Comparison of ENCODE assay signal across 21 cellular contexts in genomic region chr4:84690481-84690880, GRCh38.
DNase-seq lines count a peak whose midpoint lies in the region; ATAC-seq and TF ChIP-seq lines count a peak whose summit lies in the region.
"Had no signal": no experiment of that assay in that cellular context is flagged by ENCODE, and none has a peak within 500 bp of the region (broad histone marks: within the 10 kb centered on the region; RNA-seq: fewer than 3 reads in every experiment).

No MANE protein-coding gene starts in this region.

- no peak overlapping the region for H3K4me3 Mint-ChIP-seq in nephron progenitor cell
- H3K4me3 Mint-ChIP-seq: activated naive CD4-positive, alpha-beta T cell treated with anti-CD3 and anti-CD28 coated beads for 36 hours; naive thymus-derived CD4-positive, alpha-beta T cell; T-helper 17 cell; type B pancreatic cell had no signal

- H3K27me3 ChIP-seq in AG04450 (ENCODE audit: control insufficient read depth, insufficient read depth, low read length) (no peaks in the 10 kb centered on the region), brain microvascular endothelial cell (replicated peaks) (no peaks in the 10 kb centered on the region)

- TF ChIP-seq CTCF in AG04450 (IDR thresholded peaks at IDR 0.05; ENCODE audit: low read depth, low read length): no peak
- no peak for TF ChIP-seq CTCF in brain microvascular endothelial cell (IDR thresholded peaks at IDR 0.05; ENCODE audit: low read depth, low read length, missing control alignments)
- no peak for TF ChIP-seq CTCF in nephron progenitor cell (IDR thresholded peaks at IDR 0.05)

- no peaks in the 10 kb centered on the region for H3K9me3 Mint-ChIP-seq in nephron progenitor cell
- H3K9me3 Mint-ChIP-seq: activated naive CD4-positive, alpha-beta T cell treated with anti-CD3 and anti-CD28 coated beads for 36 hours; CD4-positive, alpha-beta memory T cell; type B pancreatic cell had no signal

- no peak for DNase-seq in AG04450 (ENCODE audit: low read depth, low spot score)
- DNase-seq in HT1080 (ENCODE audit: low read depth): peak; percentile 64
- DNase-seq in brain microvascular endothelial cell: no peak
- no peak for DNase-seq in nephron progenitor cell
- DNase-seq in T1000 (lab: John Stamatoyannopoulos, UW): no peak
- DNase-seq: activated CD4-positive, alpha-beta T cell treated with anti-CD3 and anti-CD28 coated beads for 1 hour; activated naive CD4-positive, alpha-beta T cell treated with anti-CD3 and anti-CD28 coated beads for 36 hours; CD4-positive, alpha-beta memory T cell; lower lobe of right lung; naive thymus-derived CD4-positive, alpha-beta T cell; NCI-H1694 treated with DMSO at 0.1 percent for 48 hours; NCI-H345; stimulated activated CD4-positive, alpha-beta T cell treated with anti-CD3 and anti-CD28 coated beads, Interleukin-12 subunit alpha, Interleukin-12 subunit beta, amount 100 ng/mL, for 4 hours; stimulated activated naive CD4-positive, alpha-beta T cell; T-helper 17 cell had no signal

- H3K27ac Mint-ChIP-seq in nephron progenitor cell: peak overlapping the region; percentile 74
- H3K27ac Mint-ChIP-seq: activated naive CD4-positive, alpha-beta T cell treated with anti-CD3 and anti-CD28 coated beads for 36 hours; naive thymus-derived CD4-positive, alpha-beta T cell; T-helper 17 cell; type B pancreatic cell had no signal

- in situ Hi-C loops in brain microvascular endothelial cell (cut with HindIII; ENCODE audit: low pct_ligation_motif_present, low sequenced_read_pairs): no loop called here

- no peak overlapping the region for H3K4me3 ChIP-seq in AG04450 (ENCODE audit: low read depth, low read length)
- peak overlapping the region; percentile 2 for H3K4me3 ChIP-seq in brain microvascular endothelial cell (ENCODE audit: low read depth, low read length)
- H3K4me3 ChIP-seq: coronary artery, lower lobe of right lung, prostate gland had no signal

- peaks cover 80% of the 10 kb centered on the region for H3K36me3 Mint-ChIP-seq in nephron progenitor cell (ENCODE audit: low read depth)
- H3K36me3 Mint-ChIP-seq: CD4-positive, alpha-beta memory T cell; naive thymus-derived CD4-positive, alpha-beta T cell had no signal

- H3K27ac ChIP-seq in AG04450 (ENCODE audit: low read depth, low read length) (peak overlapping the region; percentile 62), brain microvascular endothelial cell (peak overlapping the region; percentile 47)
- H3K27ac ChIP-seq: coronary artery, lower lobe of right lung, prostate gland had no signal

- CTCF ChIA-PET in AG04450 (lab: Charles Lee): interaction anchor here (0.5 to 2.1 kb wide), 5 partner anchors 11 to 280 kb away, joined by 3 to 9 read pairs (median 6); no protein-coding TSS in a partner anchor

- POLR2A ChIA-PET in AG04450 (lab: Yijun Ruan, JAX): interaction anchor here (0.7 kb wide), 1 partner anchor 11 kb away, joined by 6 read pairs; no protein-coding TSS in a partner anchor

- H3K27me3 Mint-ChIP-seq in nephron progenitor cell (ENCODE audit: low read depth, poor library complexity): no peaks in the 10 kb centered on the region
- H3K27me3 Mint-ChIP-seq: CD4-positive, alpha-beta memory T cell; T-helper 17 cell; type B pancreatic cell had no signal

- ATAC-seq in HG02678 (IDR thresholded peaks at IDR 0.05; ENCODE audit: unreplicated experiment): no peak
- ATAC-seq in HG03342 (IDR thresholded peaks at IDR 0.05; ENCODE audit: unreplicated experiment): no peak
- ATAC-seq in GM19452 (IDR thresholded peaks at IDR 0.05; ENCODE audit: unreplicated experiment): no peak
- ATAC-seq: T-helper 17 cell had no signal

- H3K36me3 ChIP-seq in brain microvascular endothelial cell (replicated peaks): peaks cover 13% of the 10 kb centered on the region

- no peaks in the 10 kb centered on the region for H3K9me3 ChIP-seq in AG04450 (ENCODE audit: control insufficient read depth, insufficient read depth, low read length)
- H3K9me3 ChIP-seq: lower lobe of right lung, prostate gland had no signal

- no peaks in the 10 kb centered on the region for H3K4me1 Mint-ChIP-seq in nephron progenitor cell
